Comparison of ENCODE assay signal across 24 cellular contexts in the genomic region with DNA sequence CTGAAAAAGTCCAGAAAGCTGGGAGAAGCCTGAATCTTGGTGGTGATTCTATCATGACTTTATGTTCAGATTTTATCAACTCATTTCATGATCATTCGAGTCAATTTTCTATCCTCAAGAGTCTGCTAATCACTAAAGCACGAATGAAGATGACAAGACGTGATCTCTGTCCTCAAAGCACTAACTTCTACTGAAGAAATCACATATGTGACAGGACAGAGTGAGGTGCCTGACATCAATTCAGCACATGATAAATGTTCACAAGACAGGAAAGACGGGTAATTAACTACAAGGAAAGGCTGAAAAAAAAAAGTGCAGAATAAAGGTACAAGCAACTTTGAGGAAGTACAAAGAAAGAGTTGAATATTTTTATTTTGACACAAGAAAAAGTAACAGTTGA.
DNase-seq lines count a peak whose midpoint lies in the region; ATAC-seq, FAIRE-seq and TF ChIP-seq lines count a peak whose summit lies in the region.
"Had no signal": no experiment of that assay in that cellular context is flagged by ENCODE, and none has a peak within 500 bp of the region (broad histone marks: within the 10 kb centered on the region; RNA-seq: fewer than 3 reads in every experiment).

No MANE protein-coding gene starts in this region.

- H3K4me2 ChIP-seq in PC-9 = no peak overlapping the region
- H3K4me2 ChIP-seq: A549, GM23338 had no signal

- TF ChIP-seq POLR2A in H54 (IDR thresholded peaks at IDR 0.05; ENCODE audit: low read depth, low read length) (no peak), thyroid gland (IDR thresholded peaks at IDR 0.05) (no peak)

- FAIRE-seq in H54 (lab: Jason Lieb, UNC) = peak; percentile 81
- FAIRE-seq: A549, GM12891, GM18507 had no signal

- H4K20me1 ChIP-seq in PC-9 (ENCODE audit: insufficient read depth) = no peaks in the 10 kb centered on the region

- H3K27ac ChIP-seq in PC-9 = no peak overlapping the region
- H3K27ac ChIP-seq in thyroid gland = no peak overlapping the region
- H3K27ac ChIP-seq: A549 had no signal

- ATAC-seq in activated CD4-positive, alpha-beta T cell treated with anti-CD3 and anti-CD28 coated beads for 36 hours = no peak
- ATAC-seq: A549, GM23338 had no signal

- H3K27me3 Mint-ChIP-seq in nephron progenitor cell (ENCODE audit: low read depth, poor library complexity) = peaks cover 2% of the 10 kb centered on the region
- H3K27me3 Mint-ChIP-seq in activated CD4-positive, alpha-beta T cell treated with anti-CD3 and anti-CD28 coated beads for 36 hours = peaks cover 5% of the 10 kb centered on the region
- no peaks in the 10 kb centered on the region for H3K27me3 Mint-ChIP-seq in chondrocyte (ENCODE audit: low read depth)
- no peaks in the 10 kb centered on the region for H3K27me3 Mint-ChIP-seq in activated naive CD4-positive, alpha-beta T cell treated with anti-CD3 and anti-CD28 coated beads, Interleukin-2, amount 10 ng/mL, durations not matched to agents 7 days and 5 days
- H3K27me3 Mint-ChIP-seq: CD4-positive, alpha-beta memory T cell had no signal

- H3K36me3 Mint-ChIP-seq in nephron progenitor cell (ENCODE audit: low read depth) (no peaks in the 10 kb centered on the region), chondrocyte (ENCODE audit: low read depth) (no peaks in the 10 kb centered on the region)
- H3K36me3 Mint-ChIP-seq in activated CD4-positive, alpha-beta T cell treated with anti-CD3 and anti-CD28 coated beads for 36 hours (ENCODE audit: low read depth) = no peaks in the 10 kb centered on the region
- no peaks in the 10 kb centered on the region for H3K36me3 Mint-ChIP-seq in activated naive CD4-positive, alpha-beta T cell treated with anti-CD3 and anti-CD28 coated beads, Interleukin-2, amount 10 ng/mL, durations not matched to agents 7 days and 5 days
- H3K36me3 Mint-ChIP-seq: CD4-positive, alpha-beta memory T cell had no signal

- H3K36me3 ChIP-seq in PC-9 (ENCODE audit: low read depth) (no peaks in the 10 kb centered on the region), thyroid gland (no peaks in the 10 kb centered on the region)
- H3K36me3 ChIP-seq: BE2C, HAP-1 had no signal

- 65 to 78% methylated on average over 4 of the region's 4 CpGs for WGBS in thyroid gland, 2 donors

- no peaks in the 10 kb centered on the region for H3K9me3 ChIP-seq in PC-9 (ENCODE audit: insufficient read depth, low read depth)
- no peaks in the 10 kb centered on the region for H3K9me3 ChIP-seq in thyroid gland
- H3K9me3 ChIP-seq: A549, BE2C, HAP-1 had no signal

- POLR2A ChIA-PET in PC-9 (lab: Charles Lee; ENCODE audit: unreplicated experiment) = no interaction called here
- POLR2A ChIA-PET in activated CD4-positive, alpha-beta T cell treated with anti-CD3 and anti-CD28 coated beads for 36 hours (lab: Charles Lee) = no interaction called here

- no peaks in the 10 kb centered on the region for H3K9me2 ChIP-seq in PC-9 (ENCODE audit: insufficient read depth)

- H3K4me3 Mint-ChIP-seq in nephron progenitor cell (no peak overlapping the region), chondrocyte (ENCODE audit: unreplicated experiment) (no peak overlapping the region)
- no peak overlapping the region for H3K4me3 Mint-ChIP-seq in activated CD4-positive, alpha-beta T cell treated with anti-CD3 and anti-CD28 coated beads for 36 hours
- H3K4me3 Mint-ChIP-seq in activated naive CD4-positive, alpha-beta T cell treated with anti-CD3 and anti-CD28 coated beads, Interleukin-2, amount 10 ng/mL, durations not matched to agents 7 days and 5 days = no peak overlapping the region
- H3K4me3 Mint-ChIP-seq: CD4-positive, alpha-beta memory T cell; GM23338; HFFc6 had no signal

- no TSS peak for BruUV-seq in PC-9 (replicated peaks; lab: Mats Ljungman, UMichigan)

- H3K79me2 ChIP-seq in PC-9 (ENCODE audit: low read depth) = no peaks in the 10 kb centered on the region

- H3K4me3 ChIP-seq in PC-9 (no peak overlapping the region), thyroid gland (replicated peaks in 1 of 3) (no peak overlapping the region)
- H3K4me3 ChIP-seq: A549, GM23338, HAP-1 had no signal

- H3K27ac Mint-ChIP-seq in nephron progenitor cell = peak overlapping the region; percentile 70
- H3K27ac Mint-ChIP-seq in activated CD4-positive, alpha-beta T cell treated with anti-CD3 and anti-CD28 coated beads for 36 hours = no peak overlapping the region
- H3K27ac Mint-ChIP-seq in chondrocyte (ENCODE audit: unreplicated experiment) = no peak overlapping the region
- H3K27ac Mint-ChIP-seq in activated naive CD4-positive, alpha-beta T cell treated with anti-CD3 and anti-CD28 coated beads, Interleukin-2, amount 10 ng/mL, durations not matched to agents 7 days and 5 days = no peak overlapping the region
- H3K27ac Mint-ChIP-seq: CD4-positive, alpha-beta memory T cell; GM23338; HFFc6 had no signal

- peaks cover 44% of the 10 kb centered on the region for H3K4me1 Mint-ChIP-seq in nephron progenitor cell
- H3K4me1 Mint-ChIP-seq in activated CD4-positive, alpha-beta T cell treated with anti-CD3 and anti-CD28 coated beads for 36 hours = no peaks in the 10 kb centered on the region
- H3K4me1 Mint-ChIP-seq in chondrocyte (ENCODE audit: low read depth) = peaks cover 20% of the 10 kb centered on the region
- no peaks in the 10 kb centered on the region for H3K4me1 Mint-ChIP-seq in activated naive CD4-positive, alpha-beta T cell treated with anti-CD3 and anti-CD28 coated beads, Interleukin-2, amount 10 ng/mL, durations not matched to agents 7 days and 5 days
- H3K4me1 Mint-ChIP-seq: CD4-positive, alpha-beta memory T cell; GM23338 had no signal

- H3K4me1 ChIP-seq in PC-9 (replicated peaks; ENCODE audit: insufficient read depth) = no peaks in the 10 kb centered on the region
- H3K4me1 ChIP-seq in thyroid gland = no peaks in the 10 kb centered on the region
- H3K4me1 ChIP-seq: A549, BE2C, HAP-1 had no signal

- no peak for TF ChIP-seq CTCF in PC-9 (conservative IDR thresholded peaks at IDR 0.05)
- no peak for TF ChIP-seq CTCF in nephron progenitor cell (IDR thresholded peaks at IDR 0.05)
- TF ChIP-seq CTCF in chondrocyte (IDR thresholded peaks at IDR 0.05) = no peak
- TF ChIP-seq CTCF in thyroid gland (IDR thresholded peaks at IDR 0.05) = no peak

- intact Hi-C loops in PC-9 (cut with micrococcal nuclease; ENCODE audit: unreplicated experiment) (no loop called here), thyroid gland (cut with DNase I) (no loop called here)
- intact Hi-C loops in activated CD4-positive, alpha-beta T cell treated with anti-CD3 and anti-CD28 coated beads for 36 hours (cut with DNase I, micrococcal nuclease) = no loop called here

- DNase-seq in H54 (ENCODE audit: insufficient read length, low spot score) (no peak), PC-9 (no peak), nephron progenitor cell (no peak), chondrocyte (ENCODE audit: low spot score) (no peak), thyroid gland (no peak)
- DNase-seq in activated CD4-positive, alpha-beta T cell treated with anti-CD3 and anti-CD28 coated beads for 36 hours = no peak
- no peak for DNase-seq in activated naive CD4-positive, alpha-beta T cell treated with anti-CD3 and anti-CD28 coated beads, Interleukin-2, amount 10 ng/mL, durations not matched to agents 7 days and 5 days
- DNase-seq: 8988T; ACHN; AML-193; C1 segment of cervical spinal cord; Calu3; CD4-positive, alpha-beta memory T cell; COR-L47; DMS53; DMS79 treated with DMSO at 0.1 percent for 48 hours; GF-D8; HFFc6 had no signal

- CTCF ChIA-PET in PC-9 (lab: Charles Lee) = no interaction called here
- CTCF ChIA-PET in activated CD4-positive, alpha-beta T cell treated with anti-CD3 and anti-CD28 coated beads for 36 hours (lab: Charles Lee) = no interaction called here
- CTCF ChIA-PET in activated naive CD4-positive, alpha-beta T cell treated with anti-CD3 and anti-CD28 coated beads, Interleukin-2, amount 10 ng/mL, durations not matched to agents 7 days and 5 days (lab: Charles Lee) = no interaction called here

- H2AFZ ChIP-seq in PC-9 = 0 out of 2 replicates have a peak overlapping the region, but pooled peaks have one; percentile 39
- H2AFZ ChIP-seq: GM23338 had no signal

- no peaks in the 10 kb centered on the region for H3F3A ChIP-seq in PC-9 (ENCODE audit: insufficient read depth, low read depth)

- peaks cover 7% of the 10 kb centered on the region for H3K9me3 Mint-ChIP-seq in nephron progenitor cell
- no peaks in the 10 kb centered on the region for H3K9me3 Mint-ChIP-seq in activated CD4-positive, alpha-beta T cell treated with anti-CD3 and anti-CD28 coated beads for 36 hours (ENCODE audit: low read depth)
- peaks cover 3% of the 10 kb centered on the region for H3K9me3 Mint-ChIP-seq in chondrocyte (ENCODE audit: low read depth)
- H3K9me3 Mint-ChIP-seq in activated naive CD4-positive, alpha-beta T cell treated with anti-CD3 and anti-CD28 coated beads, Interleukin-2, amount 10 ng/mL, durations not matched to agents 7 days and 5 days = no peaks in the 10 kb centered on the region
- H3K9me3 Mint-ChIP-seq: GM23338, HFFc6 had no signal

- H3K27me3 ChIP-seq in PC-9 (ENCODE audit: insufficient read depth, low read depth) (no peaks in the 10 kb centered on the region), thyroid gland (no peaks in the 10 kb centered on the region)
- H3K27me3 ChIP-seq: BE2C had no signal
